Comparison of ENCODE assay signal across 1 cellular context in genomic region chr14:70964492-70964891, GRCh38.
TF ChIP-seq lines count a peak whose summit lies in the region.

No MANE protein-coding gene starts in this region.

TF ChIP-seq in HepG2, 621 proteins besides CTCF, POLR2A, EP300 and RAD21 (continued from another document and continues in another):
- TF ChIP-seq ZHX2 (IDR thresholded peaks at IDR 0.05; ENCODE audit: low read depth) (no peak), ZHX2 (CRISPR knock-in tag; IDR thresholded peaks at IDR 0.05; ENCODE audit: borderline replicate concordance) (no peak), CREB1 (IDR thresholded peaks at IDR 0.05) (no peak), CREB1 (CRISPR knock-in tag; IDR thresholded peaks at IDR 0.05) (no peak), POLR2AphosphoS2 (IDR thresholded peaks at IDR 0.05; ENCODE audit: low read depth, low read length) (no peak), NFE2 (CRISPR knock-in tag; IDR thresholded peaks at IDR 0.05) (no peak), PPARG (CRISPR knock-in tag; conservative IDR thresholded peaks at IDR 0.05) (0 out of 2 replicates have a peak, but pooled peaks have one; percentile 40), ZNF382 (CRISPR knock-in tag; IDR thresholded peaks at IDR 0.05; ENCODE audit: borderline replicate concordance) (no peak), GATAD2A (CRISPR knock-in tag; IDR thresholded peaks at IDR 0.05) (peak; percentile 45; the same call in 1 of the 2 replicates), ZEB1 (IDR thresholded peaks at IDR 0.05; ENCODE audit: insufficient replicate concordance, low read depth) (no peak), ETV6 (CRISPR knock-in tag; conservative IDR thresholded peaks at IDR 0.05) (no peak), ONECUT2 (CRISPR knock-in tag; IDR thresholded peaks at IDR 0.05) (no peak), ZKSCAN1 (IDR thresholded peaks at IDR 0.05; ENCODE audit: low read length) (no peak), ZFP1 (CRISPR knock-in tag; IDR thresholded peaks at IDR 0.05) (no peak), PAF1 (CRISPR knock-in tag; IDR thresholded peaks at IDR 0.05) (no peak), NR2F6 (IDR thresholded peaks at IDR 0.05) (peak; percentile 38; the same call in 1 of the 2 replicates), NR2F6 (CRISPR knock-in tag; IDR thresholded peaks at IDR 0.05) (0 out of 2 replicates have a peak, but pooled peaks have one; percentile 39), ZNF646 (CRISPR knock-in tag; IDR thresholded peaks at IDR 0.05) (no peak), ZNF567 (CRISPR knock-in tag; IDR thresholded peaks at IDR 0.05; ENCODE audit: borderline replicate concordance) (no peak), ZNF160 (CRISPR knock-in tag; IDR thresholded peaks at IDR 0.05) (no peak), ZNF451 (CRISPR knock-in tag; IDR thresholded peaks at IDR 0.05) (no peak), ZNF816 (CRISPR knock-in tag; IDR thresholded peaks at IDR 0.05; ENCODE audit: borderline replicate concordance) (no peak), HOMEZ (CRISPR knock-in tag; IDR thresholded peaks at IDR 0.05; ENCODE audit: low read depth) (no peak; the same call in 1 of the 2 replicates), HIVEP1 (CRISPR knock-in tag; IDR thresholded peaks at IDR 0.05) (no peak), ZXDC (CRISPR knock-in tag; IDR thresholded peaks at IDR 0.05) (no peak), KLF12 (CRISPR knock-in tag; IDR thresholded peaks at IDR 0.05; ENCODE audit: borderline replicate concordance) (no peak), CAMTA2 (CRISPR knock-in tag; IDR thresholded peaks at IDR 0.05; ENCODE audit: borderline replicate concordance) (no peak), LCORL (IDR thresholded peaks at IDR 0.05) (no peak), LCORL (CRISPR knock-in tag; IDR thresholded peaks at IDR 0.05) (peak; percentile 82), SAP130 (CRISPR knock-in tag; IDR thresholded peaks at IDR 0.05; ENCODE audit: low read depth) (peak; percentile 47), ZNF333 (CRISPR knock-in tag; IDR thresholded peaks at IDR 0.05; ENCODE audit: borderline replicate concordance) (no peak)
- TF ChIP-seq, protein P1, sequence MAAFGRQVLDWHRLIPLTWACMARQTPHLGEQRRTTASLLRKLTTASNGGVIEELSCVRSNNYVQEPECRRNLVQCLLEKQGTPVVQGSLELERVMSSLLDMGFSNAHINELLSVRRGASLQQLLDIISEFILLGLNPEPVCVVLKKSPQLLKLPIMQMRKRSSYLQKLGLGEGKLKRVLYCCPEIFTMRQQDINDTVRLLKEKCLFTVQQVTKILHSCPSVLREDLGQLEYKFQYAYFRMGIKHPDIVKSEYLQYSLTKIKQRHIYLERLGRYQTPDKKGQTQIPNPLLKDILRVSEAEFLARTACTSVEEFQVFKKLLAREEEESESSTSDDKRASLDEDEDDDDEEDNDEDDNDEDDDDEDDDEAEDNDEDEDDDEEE (CRISPR knock-in tag; IDR thresholded peaks at IDR 0.05): no peak
- TF ChIP-seq, protein P2, sequence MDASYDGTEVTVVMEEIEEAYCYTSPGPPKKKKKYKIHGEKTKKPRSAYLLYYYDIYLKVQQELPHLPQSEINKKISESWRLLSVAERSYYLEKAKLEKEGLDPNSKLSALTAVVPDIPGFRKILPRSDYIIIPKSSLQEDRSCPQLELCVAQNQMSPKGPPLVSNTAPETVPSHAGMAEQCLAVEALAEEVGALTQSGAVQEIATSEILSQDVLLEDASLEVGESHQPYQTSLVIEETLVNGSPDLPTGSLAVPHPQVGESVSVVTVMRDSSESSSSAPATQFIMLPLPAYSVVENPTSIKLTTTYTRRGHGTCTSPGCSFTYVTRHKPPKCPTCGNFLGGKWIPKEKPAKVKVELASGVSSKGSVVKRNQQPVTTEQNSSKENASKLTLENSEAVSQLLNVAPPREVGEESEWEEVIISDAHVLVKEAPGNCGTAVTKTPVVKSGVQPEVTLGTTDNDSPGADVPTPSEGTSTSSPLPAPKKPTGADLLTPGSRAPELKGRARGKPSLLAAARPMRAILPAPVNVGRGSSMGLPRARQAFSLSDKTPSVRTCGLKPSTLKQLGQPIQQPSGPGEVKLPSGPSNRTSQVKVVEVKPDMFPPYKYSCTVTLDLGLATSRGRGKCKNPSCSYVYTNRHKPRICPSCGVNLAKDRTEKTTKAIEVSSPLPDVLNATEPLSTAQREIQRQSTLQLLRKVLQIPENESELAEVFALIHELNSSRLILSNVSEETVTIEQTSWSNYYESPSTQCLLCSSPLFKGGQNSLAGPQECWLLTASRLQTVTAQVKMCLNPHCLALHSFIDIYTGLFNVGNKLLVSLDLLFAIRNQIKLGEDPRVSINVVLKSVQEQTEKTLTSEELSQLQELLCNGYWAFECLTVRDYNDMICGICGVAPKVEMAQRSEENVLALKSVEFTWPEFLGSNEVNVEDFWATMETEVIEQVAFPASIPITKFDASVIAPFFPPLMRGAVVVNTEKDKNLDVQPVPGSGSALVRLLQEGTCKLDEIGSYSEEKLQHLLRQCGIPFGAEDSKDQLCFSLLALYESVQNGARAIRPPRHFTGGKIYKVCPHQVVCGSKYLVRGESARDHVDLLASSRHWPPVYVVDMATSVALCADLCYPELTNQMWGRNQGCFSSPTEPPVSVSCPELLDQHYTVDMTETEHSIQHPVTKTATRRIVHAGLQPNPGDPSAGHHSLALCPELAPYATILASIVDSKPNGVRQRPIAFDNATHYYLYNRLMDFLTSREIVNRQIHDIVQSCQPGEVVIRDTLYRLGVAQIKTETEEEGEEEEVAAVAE (CRISPR knock-in tag; IDR thresholded peaks at IDR 0.05; ENCODE audit: borderline replicate concordance): no peak
- TF ChIP-seq, protein P3, sequence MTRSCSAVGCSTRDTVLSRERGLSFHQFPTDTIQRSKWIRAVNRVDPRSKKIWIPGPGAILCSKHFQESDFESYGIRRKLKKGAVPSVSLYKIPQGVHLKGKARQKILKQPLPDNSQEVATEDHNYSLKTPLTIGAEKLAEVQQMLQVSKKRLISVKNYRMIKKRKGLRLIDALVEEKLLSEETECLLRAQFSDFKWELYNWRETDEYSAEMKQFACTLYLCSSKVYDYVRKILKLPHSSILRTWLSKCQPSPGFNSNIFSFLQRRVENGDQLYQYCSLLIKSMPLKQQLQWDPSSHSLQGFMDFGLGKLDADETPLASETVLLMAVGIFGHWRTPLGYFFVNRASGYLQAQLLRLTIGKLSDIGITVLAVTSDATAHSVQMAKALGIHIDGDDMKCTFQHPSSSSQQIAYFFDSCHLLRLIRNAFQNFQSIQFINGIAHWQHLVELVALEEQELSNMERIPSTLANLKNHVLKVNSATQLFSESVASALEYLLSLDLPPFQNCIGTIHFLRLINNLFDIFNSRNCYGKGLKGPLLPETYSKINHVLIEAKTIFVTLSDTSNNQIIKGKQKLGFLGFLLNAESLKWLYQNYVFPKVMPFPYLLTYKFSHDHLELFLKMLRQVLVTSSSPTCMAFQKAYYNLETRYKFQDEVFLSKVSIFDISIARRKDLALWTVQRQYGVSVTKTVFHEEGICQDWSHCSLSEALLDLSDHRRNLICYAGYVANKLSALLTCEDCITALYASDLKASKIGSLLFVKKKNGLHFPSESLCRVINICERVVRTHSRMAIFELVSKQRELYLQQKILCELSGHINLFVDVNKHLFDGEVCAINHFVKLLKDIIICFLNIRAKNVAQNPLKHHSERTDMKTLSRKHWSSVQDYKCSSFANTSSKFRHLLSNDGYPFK (CRISPR knock-in tag; IDR thresholded peaks at IDR 0.05; ENCODE audit: borderline replicate concordance): no peak
